Comparison of ENCODE assay signal across 1 cellular context in genomic region chr12:120466560-120467315, GRCh38.
TF ChIP-seq lines count a peak whose summit lies in the region.

No MANE protein-coding gene starts in this region.

TF ChIP-seq in HepG2, 621 proteins besides CTCF, POLR2A, EP300 and RAD21:
- TF ChIP-seq ZXDC (CRISPR knock-in tag; IDR thresholded peaks at IDR 0.05), result no peak
- TF ChIP-seq ZNF839 (CRISPR knock-in tag; IDR thresholded peaks at IDR 0.05; ENCODE audit: borderline replicate concordance), result no peak
- TF ChIP-seq, protein P1, sequence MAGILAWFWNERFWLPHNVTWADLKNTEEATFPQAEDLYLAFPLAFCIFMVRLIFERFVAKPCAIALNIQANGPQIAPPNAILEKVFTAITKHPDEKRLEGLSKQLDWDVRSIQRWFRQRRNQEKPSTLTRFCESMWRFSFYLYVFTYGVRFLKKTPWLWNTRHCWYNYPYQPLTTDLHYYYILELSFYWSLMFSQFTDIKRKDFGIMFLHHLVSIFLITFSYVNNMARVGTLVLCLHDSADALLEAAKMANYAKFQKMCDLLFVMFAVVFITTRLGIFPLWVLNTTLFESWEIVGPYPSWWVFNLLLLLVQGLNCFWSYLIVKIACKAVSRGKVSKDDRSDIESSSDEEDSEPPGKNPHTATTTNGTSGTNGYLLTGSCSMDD (CRISPR knock-in tag; IDR thresholded peaks at IDR 0.05), result no peak
- no peak for TF ChIP-seq ZNF800 (CRISPR knock-in tag; IDR thresholded peaks at IDR 0.05)
- TF ChIP-seq SOX6 (IDR thresholded peaks at IDR 0.05), result no peak
- 0 out of 2 replicates have a peak, but pooled peaks have one; percentile 12 for TF ChIP-seq SOX6 (CRISPR knock-in tag; IDR thresholded peaks at IDR 0.05)
- TF ChIP-seq MAFF (IDR thresholded peaks at IDR 0.05; ENCODE audit: low read depth, low read length), result no peak
- TF ChIP-seq, protein P2, sequence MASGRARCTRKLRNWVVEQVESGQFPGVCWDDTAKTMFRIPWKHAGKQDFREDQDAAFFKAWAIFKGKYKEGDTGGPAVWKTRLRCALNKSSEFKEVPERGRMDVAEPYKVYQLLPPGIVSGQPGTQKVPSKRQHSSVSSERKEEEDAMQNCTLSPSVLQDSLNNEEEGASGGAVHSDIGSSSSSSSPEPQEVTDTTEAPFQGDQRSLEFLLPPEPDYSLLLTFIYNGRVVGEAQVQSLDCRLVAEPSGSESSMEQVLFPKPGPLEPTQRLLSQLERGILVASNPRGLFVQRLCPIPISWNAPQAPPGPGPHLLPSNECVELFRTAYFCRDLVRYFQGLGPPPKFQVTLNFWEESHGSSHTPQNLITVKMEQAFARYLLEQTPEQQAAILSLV (CRISPR knock-in tag; IDR thresholded peaks at IDR 0.05; ENCODE audit: borderline replicate concordance), result no peak
- no peak for TF ChIP-seq ZBTB20 (CRISPR knock-in tag; IDR thresholded peaks at IDR 0.05; ENCODE audit: borderline replicate concordance, low read depth)
- TF ChIP-seq CBFB (CRISPR knock-in tag; IDR thresholded peaks at IDR 0.05), result no peak
- TF ChIP-seq FOXA3 (CRISPR knock-in tag; IDR thresholded peaks at IDR 0.05), result no peak
- TF ChIP-seq SIX1 (CRISPR knock-in tag; IDR thresholded peaks at IDR 0.05; ENCODE audit: borderline replicate concordance), result no peak
- TF ChIP-seq ELF3 (CRISPR knock-in tag; IDR thresholded peaks at IDR 0.05), result no peak
- TF ChIP-seq ZNF362 (CRISPR knock-in tag; IDR thresholded peaks at IDR 0.05; ENCODE audit: borderline replicate concordance), result peak; percentile 32; the same call in 1 of the 2 replicates
- no peak for TF ChIP-seq YY1 (IDR thresholded peaks at IDR 0.05; ENCODE audit: insufficient read depth, insufficient replicate concordance, low read depth, low read length)
- no peak for TF ChIP-seq HNF4A (CRISPR knock-in tag; IDR thresholded peaks at IDR 0.05)
- peak; percentile 55 for TF ChIP-seq STAG1 (CRISPR knock-in tag; IDR thresholded peaks at IDR 0.05)
- no peak for TF ChIP-seq RBM39 (IDR thresholded peaks at IDR 0.05; ENCODE audit: low read depth, low read length, poor library complexity, severe bottlenecking)
- no peak for TF ChIP-seq THAP8 (CRISPR knock-in tag; IDR thresholded peaks at IDR 0.05; ENCODE audit: borderline replicate concordance)
- no peak for TF ChIP-seq LCORL (IDR thresholded peaks at IDR 0.05)
- 0 out of 2 replicates have a peak, but pooled peaks have one; percentile 30 for TF ChIP-seq LCORL (CRISPR knock-in tag; IDR thresholded peaks at IDR 0.05)
- TF ChIP-seq, protein P3, sequence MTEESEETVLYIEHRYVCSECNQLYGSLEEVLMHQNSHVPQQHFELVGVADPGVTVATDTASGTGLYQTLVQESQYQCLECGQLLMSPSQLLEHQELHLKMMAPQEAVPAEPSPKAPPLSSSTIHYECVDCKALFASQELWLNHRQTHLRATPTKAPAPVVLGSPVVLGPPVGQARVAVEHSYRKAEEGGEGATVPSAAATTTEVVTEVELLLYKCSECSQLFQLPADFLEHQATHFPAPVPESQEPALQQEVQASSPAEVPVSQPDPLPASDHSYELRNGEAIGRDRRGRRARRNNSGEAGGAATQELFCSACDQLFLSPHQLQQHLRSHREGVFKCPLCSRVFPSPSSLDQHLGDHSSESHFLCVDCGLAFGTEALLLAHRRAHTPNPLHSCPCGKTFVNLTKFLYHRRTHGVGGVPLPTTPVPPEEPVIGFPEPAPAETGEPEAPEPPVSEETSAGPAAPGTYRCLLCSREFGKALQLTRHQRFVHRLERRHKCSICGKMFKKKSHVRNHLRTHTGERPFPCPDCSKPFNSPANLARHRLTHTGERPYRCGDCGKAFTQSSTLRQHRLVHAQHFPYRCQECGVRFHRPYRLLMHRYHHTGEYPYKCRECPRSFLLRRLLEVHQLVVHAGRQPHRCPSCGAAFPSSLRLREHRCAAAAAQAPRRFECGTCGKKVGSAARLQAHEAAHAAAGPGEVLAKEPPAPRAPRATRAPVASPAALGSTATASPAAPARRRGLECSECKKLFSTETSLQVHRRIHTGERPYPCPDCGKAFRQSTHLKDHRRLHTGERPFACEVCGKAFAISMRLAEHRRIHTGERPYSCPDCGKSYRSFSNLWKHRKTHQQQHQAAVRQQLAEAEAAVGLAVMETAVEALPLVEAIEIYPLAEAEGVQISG (CRISPR knock-in tag; IDR thresholded peaks at IDR 0.05), result no peak
- TF ChIP-seq ZFP36L2 (CRISPR knock-in tag; IDR thresholded peaks at IDR 0.05), result no peak
- TF ChIP-seq THYN1 (CRISPR knock-in tag; IDR thresholded peaks at IDR 0.05; ENCODE audit: borderline replicate concordance, low read depth), result no peak
- no peak for TF ChIP-seq JDP2 (CRISPR knock-in tag; IDR thresholded peaks at IDR 0.05; ENCODE audit: borderline replicate concordance)
- no peak for TF ChIP-seq ZNF883 (CRISPR knock-in tag; IDR thresholded peaks at IDR 0.05; ENCODE audit: not compliant biosample characterization)
- no peak for TF ChIP-seq ZFP62 (CRISPR knock-in tag; IDR thresholded peaks at IDR 0.05)
- no peak for TF ChIP-seq ZNF567 (CRISPR knock-in tag; IDR thresholded peaks at IDR 0.05; ENCODE audit: borderline replicate concordance)
- no peak for TF ChIP-seq ZNF777 (CRISPR knock-in tag; IDR thresholded peaks at IDR 0.05)
- no peak for TF ChIP-seq KLF13 (CRISPR knock-in tag; IDR thresholded peaks at IDR 0.05)
- peak; percentile 36; the same call in 1 of the 2 replicates for TF ChIP-seq SMC3 (IDR thresholded peaks at IDR 0.05; ENCODE audit: low read length)
- no peak for TF ChIP-seq ZBTB7B (CRISPR knock-in tag; IDR thresholded peaks at IDR 0.05)
